Comparison of ENCODE assay signal across 8 cellular contexts in genomic region chr4:100895572-100896197, GRCh38.
A peak's percentile ranks its signal among the peaks of the same experiment; 100 is the strongest.
DNase-seq lines count a peak whose midpoint lies in the region; ATAC-seq lines count a peak whose summit lies in the region.

No MANE protein-coding gene starts in this region.

- DNase-seq in CD4-positive, CD25-positive, alpha-beta regulatory T cell: peak in 2 of 3 donors; percentile 46 to 68
- no peak for DNase-seq in DMS79 (lab: John Stamatoyannopoulos, UW)
- no peak for DNase-seq in NCI-H1105 (lab: John Stamatoyannopoulos, UW)
- no peak for DNase-seq in G401 (ENCODE audit: low spot score)

- H3K27me3 ChIP-seq in CD4-positive, CD25-positive, alpha-beta regulatory T cell (ENCODE audit: control insufficient read depth, insufficient read depth, low read length): no peaks in the 10 kb centered on the region
- no peaks in the 10 kb centered on the region for H3K27me3 ChIP-seq in rectal smooth muscle tissue (ENCODE audit: control insufficient read depth, insufficient read depth, low read length)

- in situ Hi-C loops in G401 (cut with HindIII; ENCODE audit: low sequenced_read_pairs): no loop called here

- peaks cover 0 to 4% (median 2%) of the 10 kb centered on the region in 7 donors for H3K9me3 Mint-ChIP-seq in CD4-positive, CD25-positive, alpha-beta regulatory T cell
- no peaks in the 10 kb centered on the region for H3K9me3 Mint-ChIP-seq in activated T-helper 17 cell treated with anti-CD3 and anti-CD28 coated beads, Interleukin-2, amount 50 U/mL, for 72 hours

- H3K27ac Mint-ChIP-seq in CD4-positive, CD25-positive, alpha-beta regulatory T cell: peak overlapping the region; percentile 64 to 91 (median 91)
- peak overlapping the region; percentile 86 for H3K27ac Mint-ChIP-seq in activated T-helper 17 cell treated with anti-CD3 and anti-CD28 coated beads, Interleukin-2, amount 50 U/mL, for 72 hours

- peak overlapping the region; percentile 97 for H3K4me3 ChIP-seq in CD4-positive, CD25-positive, alpha-beta regulatory T cell (ENCODE audit: low read depth, low read length)
- H3K4me3 ChIP-seq in rectal smooth muscle tissue (ENCODE audit: low read length): peak overlapping the region; percentile 46

- no peaks in the 10 kb centered on the region for H3K36me3 ChIP-seq in CD4-positive, CD25-positive, alpha-beta regulatory T cell (ENCODE audit: control insufficient read depth, insufficient read depth, low read length)
- no peaks in the 10 kb centered on the region for H3K36me3 ChIP-seq in rectal smooth muscle tissue (ENCODE audit: control insufficient read depth, insufficient read depth, low read length)

- peak; percentile 81 to 83 for ATAC-seq in CD4-positive, CD25-positive, alpha-beta regulatory T cell (ENCODE audit: low read depth in 2 of 2)
- peak; percentile 95 for ATAC-seq in GM19395 (IDR thresholded peaks at IDR 0.05; ENCODE audit: unreplicated experiment)
- ATAC-seq in HG03442 (IDR thresholded peaks at IDR 0.05; ENCODE audit: unreplicated experiment): peak; percentile 86
- peak; percentile 78 for ATAC-seq in activated T-helper 17 cell treated with anti-CD3 and anti-CD28 coated beads, Interleukin-2, amount 50 U/mL, for 72 hours (replicated peaks)

- H3K4me3 Mint-ChIP-seq in CD4-positive, CD25-positive, alpha-beta regulatory T cell: peak overlapping the region; percentile 76 to 94 (median 88)
- H3K4me3 Mint-ChIP-seq in activated T-helper 17 cell treated with anti-CD3 and anti-CD28 coated beads, Interleukin-2, amount 50 U/mL, for 72 hours: peak overlapping the region; percentile 85

- peaks cover 15% of the 10 kb centered on the region for H3K27me3 Mint-ChIP-seq in CD4-positive, CD25-positive, alpha-beta regulatory T cell
- H3K27me3 Mint-ChIP-seq in activated T-helper 17 cell treated with anti-CD3 and anti-CD28 coated beads, Interleukin-2, amount 50 U/mL, for 72 hours: no peaks in the 10 kb centered on the region

- H3K9me3 ChIP-seq in CD4-positive, CD25-positive, alpha-beta regulatory T cell (ENCODE audit: control insufficient read depth in 2 of 2, low read length in 2 of 2): no peaks in the 10 kb centered on the region

- H3K4me1 ChIP-seq in CD4-positive, CD25-positive, alpha-beta regulatory T cell (ENCODE audit: control insufficient read depth, insufficient read depth, low read length, poor library complexity, severe bottlenecking): peaks cover 12% of the 10 kb centered on the region
- no peaks in the 10 kb centered on the region for H3K4me1 ChIP-seq in rectal smooth muscle tissue (ENCODE audit: control insufficient read depth, insufficient read depth, low read length)

- peak overlapping the region; percentile 18 for H3K27ac ChIP-seq in CD4-positive, CD25-positive, alpha-beta regulatory T cell (ENCODE audit: insufficient read depth, low read length, poor library complexity, severe bottlenecking)
- H3K27ac ChIP-seq in rectal smooth muscle tissue (ENCODE audit: low read depth, low read length): no peak overlapping the region

- H3K9ac ChIP-seq in rectal smooth muscle tissue (ENCODE audit: low read length): no peak overlapping the region

- H3K36me3 Mint-ChIP-seq in CD4-positive, CD25-positive, alpha-beta regulatory T cell: no peaks in the 10 kb centered on the region
- no peaks in the 10 kb centered on the region for H3K36me3 Mint-ChIP-seq in activated T-helper 17 cell treated with anti-CD3 and anti-CD28 coated beads, Interleukin-2, amount 50 U/mL, for 72 hours (ENCODE audit: low read depth)

- peaks cover 7 to 23% (median 14%) of the 10 kb centered on the region in 4 donors for H3K4me1 Mint-ChIP-seq in CD4-positive, CD25-positive, alpha-beta regulatory T cell
- H3K4me1 Mint-ChIP-seq in activated T-helper 17 cell treated with anti-CD3 and anti-CD28 coated beads, Interleukin-2, amount 50 U/mL, for 72 hours: peaks cover 16% of the 10 kb centered on the region

Comparison
In these comparisons a context has a peak if more than half of its experiments do, and no peak if none do; other contexts are left out.
1. DNase-seq: peak in CD4-positive, CD25-positive, alpha-beta regulatory T cell (2 of 3); none in DMS79 (single experiment), NCI-H1105 (single experiment) and G401 (single experiment).
2. Peak in every context shown above with its lines, with median percentiles within 50 percentile points of each other: ATAC-seq.